Comparison of ENCODE assay signal across 31 cellular contexts in the genomic region with DNA sequence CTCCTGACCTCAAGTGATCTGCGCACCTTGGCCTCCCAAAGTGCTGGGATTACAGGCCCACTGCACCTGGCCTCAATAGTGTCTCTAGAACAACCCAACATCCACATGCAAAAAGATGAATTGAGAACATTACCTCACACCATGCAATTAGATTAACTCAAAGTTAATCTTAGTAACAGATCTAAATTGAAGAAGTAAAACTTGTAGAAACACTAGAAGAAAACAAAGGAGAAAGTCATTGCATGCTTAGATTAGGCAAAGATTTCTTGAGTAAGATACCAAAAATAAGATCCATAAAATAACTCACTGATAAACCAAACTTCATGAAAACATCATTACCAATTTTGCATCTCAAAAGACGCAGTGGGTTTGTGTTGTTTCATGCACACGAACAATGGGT.
"Had no signal": no experiment of that assay in that cellular context is flagged by ENCODE, and none has a peak within 500 bp of the region (broad histone marks: within the 10 kb centered on the region; RNA-seq: fewer than 3 reads in every experiment).

No MANE protein-coding gene starts in this region.

- DNase-seq: hypothalamus; immature natural killer cell; kidney; left colon; left lung; lower lobe of right lung; mammary epithelial cell; mesendoderm; naive B cell; natural killer cell; occipital lobe; ovary; right lobe of liver; stimulated activated CD4-positive, alpha-beta T cell treated with anti-CD3 and anti-CD28 coated beads, Interleukin-1b, Interleukin-23, amount 100 ng/mL, for 48 hours; stimulated activated CD4-positive, alpha-beta T cell treated with anti-CD3 and anti-CD28 coated beads, Interleukin-2, amount 100 ng/mL, for 48 hours; stimulated activated CD4-positive, alpha-beta T cell treated with anti-CD3 and anti-CD28 coated beads, Interleukin-4, amount 100 ng/mL, for 4 hours; stimulated activated CD8-positive, alpha-beta memory T cell treated with anti-CD3 and anti-CD28 coated beads, Interleukin-4, amount 100 ng/mL, for 48 hours; stimulated activated naive CD4-positive, alpha-beta T cell treated with Interleukin-2 at 50 U/mL for 16 hours; stimulated activated naive CD8-positive, alpha-beta T cell treated with anti-CD3 and anti-CD28 coated beads, Interleukin-15, amount 100 ng/mL, for 72 hours; testis; thyroid gland; transverse colon; upper lobe of left lung had no signal

- H2AFZ ChIP-seq: neural progenitor cell had no signal

- H3K9me3 ChIP-seq: neutrophil, right lobe of liver, testis, thyroid gland, vagina had no signal

- H3K4me1 ChIP-seq: right atrium auricular region, right lobe of liver, testis had no signal

- H3K27me3 ChIP-seq: ovary, right lobe of liver, testis, thyroid gland, upper lobe of left lung had no signal

- H3K9ac ChIP-seq: neural progenitor cell had no signal

- H3K4me2 ChIP-seq: neural progenitor cell, smooth muscle cell had no signal

- H3K4me3 ChIP-seq: left lung, lower lobe of right lung, neural progenitor cell, ovary, right atrium auricular region, right lobe of liver, smooth muscle cell, testis, thyroid gland, transverse colon, upper lobe of left lung, vagina had no signal

- H3K27ac ChIP-seq: left lung, neural progenitor cell, neutrophil, ovary, right atrium auricular region, right lobe of liver, testis, thyroid gland, transverse colon, vagina had no signal

- H3K36me3 Mint-ChIP-seq: natural killer cell had no signal

- ATAC-seq: left colon; left lung; lower lobe of right lung; natural killer cell; right lobe of liver; stimulated activated memory B cell treated with anti-CD40 and anti-IgM and Interleukin-4, amounts not matched to agents 10 μg/mL and 1 μg/mL and 100 μg/mL, for 72 hours; stimulated activated naive CD8-positive, alpha-beta T cell treated with anti-CD3 and anti-CD28 coated beads, Interleukin-15, amount 100 ng/mL, for 72 hours had no signal

- H3K36me3 ChIP-seq: left lung, lower lobe of right lung, neutrophil, ovary, right atrium auricular region, right lobe of liver, thyroid gland, transverse colon, upper lobe of left lung, vagina had no signal

- H3K4me3 Mint-ChIP-seq: immature natural killer cell; mesothelial cell of epicardium; natural killer cell; stimulated activated memory B cell treated with anti-CD40 and anti-IgM and Interleukin-4, amounts not matched to agents 10 μg/mL and 1 μg/mL and 100 μg/mL, for 72 hours; stimulated activated naive CD8-positive, alpha-beta T cell treated with anti-CD3 and anti-CD28 coated beads, Interleukin-15, amount 100 ng/mL, for 72 hours had no signal

- H3K27ac Mint-ChIP-seq: immature natural killer cell; mesothelial cell of epicardium; natural killer cell; neural progenitor cell; progenitor cell of endocrine pancreas; stimulated activated memory B cell treated with anti-CD40 and anti-IgM and Interleukin-4, amounts not matched to agents 10 μg/mL and 1 μg/mL and 100 μg/mL, for 72 hours; stimulated activated naive CD8-positive, alpha-beta T cell treated with anti-CD3 and anti-CD28 coated beads, Interleukin-15, amount 100 ng/mL, for 72 hours had no signal
